In genomic region chr7:140254976-140255375, GRCh38 we compare ENCODE assay signal across 2 cellular contexts.
TF ChIP-seq lines count a peak whose summit lies in the region.

No MANE protein-coding gene starts in this region.

TF ChIP-seq in K562, 482 proteins besides CTCF, POLR2A, EP300 and RAD21:
- TF ChIP-seq CEBPB (tag; IDR thresholded peaks at IDR 0.05): peak; percentile 66

TF ChIP-seq in HepG2, 621 proteins besides CTCF, POLR2A, EP300 and RAD21:
- TF ChIP-seq CEBPG (CRISPR knock-in tag; IDR thresholded peaks at IDR 0.05) (peak; percentile 54), CEBPB (IDR thresholded peaks at IDR 0.05; ENCODE audit: borderline replicate concordance, low read depth, low read length) (peak; percentile 29; the same call in 1 of the 2 replicates)
- TF ChIP-seq, protein P1, sequence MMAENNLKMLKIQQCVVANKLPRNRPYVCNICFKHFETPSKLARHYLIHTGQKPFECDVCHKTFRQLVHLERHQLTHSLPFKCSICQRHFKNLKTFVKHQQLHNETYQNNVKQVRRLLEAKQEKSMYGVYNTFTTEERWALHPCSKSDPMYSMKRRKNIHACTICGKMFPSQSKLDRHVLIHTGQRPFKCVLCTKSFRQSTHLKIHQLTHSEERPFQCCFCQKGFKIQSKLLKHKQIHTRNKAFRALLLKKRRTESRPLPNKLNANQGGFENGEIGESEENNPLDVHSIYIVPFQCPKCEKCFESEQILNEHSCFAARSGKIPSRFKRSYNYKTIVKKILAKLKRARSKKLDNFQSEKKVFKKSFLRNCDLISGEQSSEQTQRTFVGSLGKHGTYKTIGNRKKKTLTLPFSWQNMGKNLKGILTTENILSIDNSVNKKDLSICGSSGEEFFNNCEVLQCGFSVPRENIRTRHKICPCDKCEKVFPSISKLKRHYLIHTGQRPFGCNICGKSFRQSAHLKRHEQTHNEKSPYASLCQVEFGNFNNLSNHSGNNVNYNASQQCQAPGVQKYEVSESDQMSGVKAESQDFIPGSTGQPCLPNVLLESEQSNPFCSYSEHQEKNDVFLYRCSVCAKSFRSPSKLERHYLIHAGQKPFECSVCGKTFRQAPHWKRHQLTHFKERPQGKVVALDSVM (CRISPR knock-in tag; IDR thresholded peaks at IDR 0.05): peak; percentile 95
- TF ChIP-seq, protein P2, sequence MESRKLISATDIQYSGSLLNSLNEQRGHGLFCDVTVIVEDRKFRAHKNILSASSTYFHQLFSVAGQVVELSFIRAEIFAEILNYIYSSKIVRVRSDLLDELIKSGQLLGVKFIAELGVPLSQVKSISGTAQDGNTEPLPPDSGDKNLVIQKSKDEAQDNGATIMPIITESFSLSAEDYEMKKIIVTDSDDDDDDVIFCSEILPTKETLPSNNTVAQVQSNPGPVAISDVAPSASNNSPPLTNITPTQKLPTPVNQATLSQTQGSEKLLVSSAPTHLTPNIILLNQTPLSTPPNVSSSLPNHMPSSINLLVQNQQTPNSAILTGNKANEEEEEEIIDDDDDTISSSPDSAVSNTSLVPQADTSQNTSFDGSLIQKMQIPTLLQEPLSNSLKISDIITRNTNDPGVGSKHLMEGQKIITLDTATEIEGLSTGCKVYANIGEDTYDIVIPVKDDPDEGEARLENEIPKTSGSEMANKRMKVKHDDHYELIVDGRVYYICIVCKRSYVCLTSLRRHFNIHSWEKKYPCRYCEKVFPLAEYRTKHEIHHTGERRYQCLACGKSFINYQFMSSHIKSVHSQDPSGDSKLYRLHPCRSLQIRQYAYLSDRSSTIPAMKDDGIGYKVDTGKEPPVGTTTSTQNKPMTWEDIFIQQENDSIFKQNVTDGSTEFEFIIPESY (CRISPR knock-in tag; IDR thresholded peaks at IDR 0.05): 0 out of 2 replicates have a peak, but pooled peaks have one; percentile 34
TF ChIP-seq in HepG2: peak in this region for 4; not testable (repeated sequence) for 617.
